27 cellular contexts compared by ENCODE assay signal in the genomic region with DNA sequence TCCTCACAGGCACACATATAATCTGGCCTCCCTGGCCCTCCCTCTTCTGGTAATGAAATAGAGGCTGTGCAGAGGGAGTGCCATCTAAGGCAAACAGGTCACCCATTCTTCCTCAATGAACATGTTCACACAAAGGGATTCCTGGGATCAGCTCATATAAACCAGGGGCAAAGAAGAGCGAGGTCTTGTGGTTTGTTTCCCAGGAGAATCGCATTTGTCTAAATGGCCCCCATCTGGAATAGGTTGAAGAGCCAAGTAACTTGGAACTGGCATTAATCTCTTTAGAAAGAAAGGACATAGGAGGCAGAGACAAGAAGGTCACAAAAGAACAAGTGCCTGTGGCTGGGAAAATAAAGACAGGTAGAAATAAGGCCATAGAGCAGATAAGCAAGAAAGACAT.
"Had no signal": no experiment of that assay in that cellular context is flagged by ENCODE, and none has a peak within 500 bp of the region (broad histone marks: within the 10 kb centered on the region; RNA-seq: fewer than 3 reads in every experiment).

No MANE protein-coding gene starts in this region.

- H3K4me3 ChIP-seq: coronary artery, heart left ventricle, right lobe of liver, smooth muscle cell had no signal

- H3K9me3 Mint-ChIP-seq: activated CD4-positive, alpha-beta T cell treated with anti-CD3 and anti-CD28 coated beads, Interleukin-2, amount 10 ng/mL, durations not matched to agents 24 days and 14 days; activated naive CD4-positive, alpha-beta T cell treated with anti-CD3 and anti-CD28 coated beads, Interleukin-2, amount 50 U/mL, for 72 hours; activated T-cell treated with anti-CD3 and anti-CD28 coated beads, Interleukin-2, amount 50 U/mL, for 72 hours; immature natural killer cell; natural killer cell had no signal

- FAIRE-seq: endothelial cell of umbilical vein, frontal cortex had no signal

- H3K4me1 Mint-ChIP-seq: activated CD4-positive, alpha-beta T cell treated with anti-CD3 and anti-CD28 coated beads, Interleukin-2, amount 10 ng/mL, durations not matched to agents 24 days and 14 days had no signal

- H3K4me2 ChIP-seq: smooth muscle cell had no signal

- DNase-seq: activated CD4-positive, alpha-beta T cell treated with anti-CD3 and anti-CD28 coated beads, Interleukin-2, amount 10 ng/mL, durations not matched to agents 24 days and 14 days; activated CD8-positive, alpha-beta memory T cell treated with anti-CD3 and anti-CD28 coated beads, Interleukin-2, amount 50 U/mL, for 48 hours; activated CD8-positive, alpha-beta T cell treated with anti-CD3 and anti-CD28 coated beads, Interleukin-2, amount 10 ng/mL, durations not matched to agents 7 days and 5 days; activated gamma-delta T cell; activated T-cell treated with anti-CD3 and anti-CD28 coated beads, Interleukin-2, amount 50 U/mL, for 72 hours; amniotic stem cell; central memory CD4-positive, alpha-beta T cell; effector CD8-positive, alpha-beta T cell; heart left ventricle; immature natural killer cell; mesenchymal stem cell; natural killer cell; nucleus accumbens; right lobe of liver; stimulated activated CD4-positive, alpha-beta T cell treated with anti-CD3 and anti-CD28 coated beads, Interleukin-4, amount 100 ng/mL, for 4 hours; stimulated activated CD8-positive, alpha-beta memory T cell treated with anti-CD3 and anti-CD28 coated beads, Interleukin-4, amount 100 ng/mL, for 48 hours; stimulated activated naive CD4-positive, alpha-beta T cell treated with Interleukin-2 at 50 U/mL for 16 hours; substantia nigra; T-helper 2 cell; trophoblast cell had no signal

- H3K36me3 ChIP-seq: heart left ventricle, right lobe of liver had no signal

- H3K27me3 ChIP-seq: heart left ventricle, right lobe of liver had no signal

- ATAC-seq: activated CD8-positive, alpha-beta T cell treated with anti-CD3 and anti-CD28 coated beads, Interleukin-2, amount 10 ng/mL, durations not matched to agents 7 days and 5 days; activated naive CD4-positive, alpha-beta T cell treated with anti-CD3 and anti-CD28 coated beads, Interleukin-2, amount 50 U/mL, for 72 hours; activated T-cell treated with anti-CD3 and anti-CD28 coated beads, Interleukin-2, amount 50 U/mL, for 72 hours; heart left ventricle; natural killer cell had no signal

- H3K9me3 ChIP-seq: heart left ventricle, right lobe of liver had no signal

- H3K27me3 Mint-ChIP-seq: brain had no signal

- H3K27ac ChIP-seq: coronary artery, heart left ventricle, right lobe of liver had no signal

- H3K4me3 Mint-ChIP-seq: activated CD4-positive, alpha-beta T cell treated with anti-CD3 and anti-CD28 coated beads, Interleukin-2, amount 10 ng/mL, durations not matched to agents 24 days and 14 days; activated CD8-positive, alpha-beta T cell treated with anti-CD3 and anti-CD28 coated beads, Interleukin-2, amount 10 ng/mL, durations not matched to agents 7 days and 5 days; activated T-cell treated with anti-CD3 and anti-CD28 coated beads, Interleukin-2, amount 50 U/mL, for 72 hours; brain; immature natural killer cell; natural killer cell had no signal

- H3K36me3 Mint-ChIP-seq: activated naive CD4-positive, alpha-beta T cell treated with anti-CD3 and anti-CD28 coated beads, Interleukin-2, amount 50 U/mL, for 72 hours; brain; immature natural killer cell; natural killer cell had no signal

- H3K4me1 ChIP-seq: right lobe of liver had no signal

- H3K27ac Mint-ChIP-seq: activated CD4-positive, alpha-beta T cell treated with anti-CD3 and anti-CD28 coated beads, Interleukin-2, amount 10 ng/mL, durations not matched to agents 24 days and 14 days; activated CD8-positive, alpha-beta T cell treated with anti-CD3 and anti-CD28 coated beads, Interleukin-2, amount 10 ng/mL, durations not matched to agents 7 days and 5 days; activated naive CD4-positive, alpha-beta T cell treated with anti-CD3 and anti-CD28 coated beads, Interleukin-2, amount 50 U/mL, for 72 hours; activated T-cell treated with anti-CD3 and anti-CD28 coated beads, Interleukin-2, amount 50 U/mL, for 72 hours; brain; immature natural killer cell; natural killer cell; progenitor cell of endocrine pancreas had no signal
